ENCODE assay signal across 8 cellular contexts in the genomic region with DNA sequence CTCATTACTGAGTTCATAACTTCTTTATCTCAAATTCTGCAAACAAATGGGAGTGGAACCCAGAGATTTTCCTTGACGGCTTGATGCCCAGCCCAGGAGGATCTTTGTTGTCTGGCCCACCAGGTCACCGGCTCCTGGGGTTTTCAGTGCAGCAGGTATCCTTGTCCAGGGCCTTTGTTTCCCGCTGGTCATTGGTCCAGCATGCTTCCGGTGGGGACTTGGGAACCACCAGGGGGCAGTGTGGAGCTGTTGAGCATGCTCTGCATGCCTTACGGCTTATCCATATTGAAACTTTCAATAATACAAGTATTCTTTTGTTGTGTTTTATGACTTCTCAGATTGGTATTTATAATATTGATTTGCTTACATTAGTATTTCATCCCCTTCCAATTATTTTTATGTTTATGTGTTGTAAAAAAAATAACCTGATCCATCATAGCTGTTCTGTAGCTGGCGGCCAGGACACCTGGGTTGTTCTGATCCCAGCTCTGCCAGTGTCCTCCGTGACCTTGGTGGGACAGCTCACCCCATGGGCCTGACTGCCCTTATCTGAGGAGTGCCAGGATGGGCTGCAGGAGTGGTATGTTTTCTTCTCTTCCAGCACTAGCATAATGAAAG.
DNase-seq lines count a peak whose midpoint lies in the region; ATAC-seq, FAIRE-seq and TF ChIP-seq lines count a peak whose summit lies in the region.

No MANE protein-coding gene starts in this region.

- FAIRE-seq in GM12892 (lab: Jason Lieb, UNC): peak; percentile 30

- ATAC-seq in HG02798 (IDR thresholded peaks at IDR 0.05; ENCODE audit: poor library complexity, unreplicated experiment): peak; percentile 75
- peak; percentile 73 for ATAC-seq in Right ventricle myocardium superior (ENCODE audit: poor library complexity)
- ATAC-seq in sciatic nerve: peak; percentile 63
- ATAC-seq in GM21825 (IDR thresholded peaks at IDR 0.05; ENCODE audit: unreplicated experiment): no peak

- TF ChIP-seq POLR2A in GM12892 (IDR thresholded peaks at IDR 0.05; ENCODE audit: low read depth, low read length): no peak

- intact Hi-C loops in Right ventricle myocardium superior (cut with DNase I) (no loop called here), sciatic nerve (cut with DNase I) (no loop called here)

- DNase-seq in GM12892 (ENCODE audit: insufficient read length) (peak; percentile 43), SK-MEL-5 (ENCODE audit: low read depth, low spot score) (peak; percentile 81), Right ventricle myocardium superior (peak; percentile 83), sciatic nerve (ENCODE audit: low spot score) (peak; percentile 89), NCI-H1105 (lab: John Stamatoyannopoulos, UW) (no peak)
- DNase-seq in activated naive CD4-positive, alpha-beta T cell (lab: John Stamatoyannopoulos, UW): peak in 3 of 4 experiments; percentile 46 to 51 (median 50)

- in situ Hi-C loops in SK-MEL-5 (cut with HindIII; ENCODE audit: low pct_unique_long_range_greater_than_20kb, low sequenced_read_pairs): no loop called here
